In the genomic region with DNA sequence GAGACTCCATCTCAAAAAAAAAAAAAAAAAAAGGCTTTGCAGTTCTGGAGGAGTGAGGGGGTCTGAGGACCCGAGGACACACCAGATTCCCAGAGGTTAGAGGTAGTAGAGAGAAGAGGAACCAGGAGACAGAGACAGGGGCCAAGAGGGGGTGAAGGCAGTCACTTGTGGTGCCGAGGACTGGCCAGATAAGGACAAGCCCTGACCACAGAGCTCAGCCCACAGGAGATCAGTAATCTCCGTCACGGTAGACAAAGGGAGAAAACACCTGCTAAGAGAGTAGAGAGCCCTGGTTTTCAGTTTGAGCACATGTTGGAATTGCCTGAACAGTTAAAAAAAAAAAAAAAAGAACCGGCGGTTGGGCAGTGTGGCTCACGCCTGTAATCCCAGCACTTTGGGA, we compare ENCODE assay signal across 1 cellular context.
TF ChIP-seq lines count a peak whose summit lies in the region.

No MANE protein-coding gene starts in this region.

TF ChIP-seq in K562, 482 proteins besides CTCF, POLR2A, EP300 and RAD21 (continues in another document):
- TF ChIP-seq ZNF584 (CRISPR knock-in tag; IDR thresholded peaks at IDR 0.05; ENCODE audit: low read depth) (no peak), KDM1A (IDR thresholded peaks at IDR 0.05) (peak; percentile 86 to 88), SIRT6 (IDR thresholded peaks at IDR 0.05; ENCODE audit: low read depth, low read length) (no peak), KLF13 (tag; IDR thresholded peaks at IDR 0.05; ENCODE audit: borderline replicate concordance, low read depth) (no peak), MTA1 (IDR thresholded peaks at IDR 0.05; ENCODE audit: borderline replicate concordance) (0 out of 2 replicates have a peak, but pooled peaks have one; percentile 42), RNF2 (IDR thresholded peaks at IDR 0.05) (peak; percentile 29; the same call in 1 of the 2 replicates), TSHZ1 (CRISPR knock-in tag; IDR thresholded peaks at IDR 0.05) (no peak), SPI1 (IDR thresholded peaks at IDR 0.05; ENCODE audit: borderline replicate concordance, low read depth, low read length) (peak; percentile 19; the same call in 1 of the 2 replicates), CHD7 (IDR thresholded peaks at IDR 0.05; ENCODE audit: low read depth, low read length) (no peak), VEZF1 (CRISPR knock-in tag; IDR thresholded peaks at IDR 0.05) (peak; percentile 69; the same call in 1 of the 2 replicates), RCOR1 (IDR thresholded peaks at IDR 0.05; ENCODE audit: borderline replicate concordance in 1 of 2, low read depth in 2 of 2, low read length in 2 of 2) (peak in 1 of 2 experiments; percentile 97; a peak in 2 of 4 replicates), SRSF3 (IDR thresholded peaks at IDR 0.05; ENCODE audit: insufficient read depth, low read length) (no peak), ID3 (CRISPR knock-in tag; IDR thresholded peaks at IDR 0.05) (no peak), ID3 (tag; IDR thresholded peaks at IDR 0.05) (no peak), MCM3 (IDR thresholded peaks at IDR 0.05) (no peak), TCFL5 (CRISPR knock-in tag; conservative IDR thresholded peaks at IDR 0.05) (no peak), SIN3B (IDR thresholded peaks at IDR 0.05; ENCODE audit: low read depth) (no peak), ESRRA (IDR thresholded peaks at IDR 0.05; ENCODE audit: borderline replicate concordance, low read depth) (peak; percentile 92; the same call in 1 of the 2 replicates), TBL1XR1 (IDR thresholded peaks at IDR 0.05; ENCODE audit: low read length in 2 of 2) (peak in 1 of 2 experiments; percentile 57; a peak in 1 of 4 replicates), RBBP5 (IDR thresholded peaks at IDR 0.05; ENCODE audit: borderline replicate concordance, insufficient read depth, low read length, poor library complexity, severe bottlenecking) (no peak), HDAC2 (IDR thresholded peaks at IDR 0.05) (peak; percentile 63; the same call in 1 of the 2 replicates), HDAC1 (IDR thresholded peaks at IDR 0.05) (peak in 1 of 2 experiments; percentile 75; a peak in 2 of 4 replicates), CREM (IDR thresholded peaks at IDR 0.05; ENCODE audit: low read depth) (peak; percentile 54; the same call in 1 of the 2 replicates), HES1 (IDR thresholded peaks at IDR 0.05; ENCODE audit: low read depth) (peak; percentile 89), NCOA1 (IDR thresholded peaks at IDR 0.05; ENCODE audit: low read depth) (no peak), L3MBTL2 (IDR thresholded peaks at IDR 0.05) (no peak; the same call in 1 of the 2 replicates), SMAD4 (CRISPR knock-in tag; conservative IDR thresholded peaks at IDR 0.05) (0 out of 2 replicates have a peak, but pooled peaks have one; percentile 31)
- TF ChIP-seq, protein P1, sequence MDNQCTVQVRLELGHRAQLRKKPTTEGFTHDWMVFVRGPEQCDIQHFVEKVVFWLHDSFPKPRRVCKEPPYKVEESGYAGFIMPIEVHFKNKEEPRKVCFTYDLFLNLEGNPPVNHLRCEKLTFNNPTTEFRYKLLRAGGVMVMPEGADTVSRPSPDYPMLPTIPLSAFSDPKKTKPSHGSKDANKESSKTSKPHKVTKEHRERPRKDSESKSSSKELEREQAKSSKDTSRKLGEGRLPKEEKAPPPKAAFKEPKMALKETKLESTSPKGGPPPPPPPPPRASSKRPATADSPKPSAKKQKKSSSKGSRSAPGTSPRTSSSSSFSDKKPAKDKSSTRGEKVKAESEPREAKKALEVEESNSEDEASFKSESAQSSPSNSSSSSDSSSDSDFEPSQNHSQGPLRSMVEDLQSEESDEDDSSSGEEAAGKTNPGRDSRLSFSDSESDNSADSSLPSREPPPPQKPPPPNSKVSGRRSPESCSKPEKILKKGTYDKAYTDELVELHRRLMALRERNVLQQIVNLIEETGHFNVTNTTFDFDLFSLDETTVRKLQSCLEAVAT (IDR thresholded peaks at IDR 0.05), result peak in 1 of 2 experiments; percentile 82; a peak in 2 of 4 replicates
